1 cellular context compared by ENCODE assay signal in the genomic region with DNA sequence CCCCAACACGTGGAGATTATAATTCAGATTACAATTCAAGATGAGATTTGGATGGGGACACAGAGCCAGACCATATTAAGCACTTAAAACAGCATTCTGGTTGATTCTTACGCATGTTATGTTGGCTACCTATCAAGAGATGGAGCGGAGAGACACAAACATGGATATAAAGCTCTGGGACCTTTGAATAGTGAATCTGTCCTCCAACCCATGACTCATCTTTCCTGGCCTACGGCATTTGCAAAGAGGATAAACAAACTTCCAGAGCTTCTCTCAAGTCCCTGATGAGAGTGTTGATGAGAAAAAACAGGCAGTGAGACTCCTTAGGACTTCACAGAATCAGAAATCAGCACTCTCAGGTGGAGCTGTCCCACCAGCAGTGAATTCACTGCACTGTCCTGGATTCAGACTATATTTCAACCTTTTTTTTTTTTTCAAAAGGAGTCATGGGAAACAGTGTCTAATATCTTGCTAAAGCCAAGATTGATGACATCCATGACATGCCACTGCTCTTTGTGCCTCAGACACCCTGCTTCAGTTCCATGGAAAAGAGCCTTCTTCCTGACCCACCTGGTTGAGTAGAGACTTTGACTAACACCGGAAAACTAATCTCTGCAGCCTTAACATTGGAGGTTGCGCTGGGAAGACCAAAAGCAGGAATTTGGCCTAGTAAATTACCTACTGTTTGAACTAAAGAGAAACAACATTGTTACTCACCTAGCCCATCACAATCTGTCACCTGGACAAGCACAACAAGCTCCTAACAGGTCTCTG.
TF ChIP-seq lines count a peak whose summit lies in the region.

No MANE protein-coding gene starts in this region.

TF ChIP-seq in HepG2, 621 proteins besides CTCF, POLR2A, EP300 and RAD21 (continued from another document and continues in another):
- TF ChIP-seq, protein P1, sequence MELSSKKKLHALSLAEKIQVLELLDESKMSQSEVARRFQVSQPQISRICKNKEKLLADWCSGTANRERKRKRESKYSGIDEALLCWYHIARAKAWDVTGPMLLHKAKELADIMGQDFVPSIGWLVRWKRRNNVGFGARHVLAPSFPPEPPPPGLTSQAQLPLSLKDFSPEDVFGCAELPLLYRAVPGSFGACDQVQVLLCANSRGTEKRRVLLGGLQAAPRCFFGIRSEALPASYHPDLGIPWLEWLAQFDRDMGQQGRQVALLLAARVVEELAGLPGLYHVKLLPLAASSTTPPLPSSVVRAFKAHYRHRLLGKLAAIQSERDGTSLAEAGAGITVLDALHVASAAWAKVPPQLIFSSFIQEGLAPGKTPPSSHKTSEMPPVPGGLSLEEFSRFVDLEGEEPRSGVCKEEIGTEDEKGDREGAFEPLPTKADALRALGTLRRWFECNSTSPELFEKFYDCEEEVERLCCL (CRISPR knock-in tag; IDR thresholded peaks at IDR 0.05; ENCODE audit: borderline replicate concordance) = no peak
- TF ChIP-seq RFXAP (CRISPR knock-in tag; IDR thresholded peaks at IDR 0.05; ENCODE audit: borderline replicate concordance) = no peak
- no peak for TF ChIP-seq PHF21A (CRISPR knock-in tag; IDR thresholded peaks at IDR 0.05)
- TF ChIP-seq, protein P2, sequence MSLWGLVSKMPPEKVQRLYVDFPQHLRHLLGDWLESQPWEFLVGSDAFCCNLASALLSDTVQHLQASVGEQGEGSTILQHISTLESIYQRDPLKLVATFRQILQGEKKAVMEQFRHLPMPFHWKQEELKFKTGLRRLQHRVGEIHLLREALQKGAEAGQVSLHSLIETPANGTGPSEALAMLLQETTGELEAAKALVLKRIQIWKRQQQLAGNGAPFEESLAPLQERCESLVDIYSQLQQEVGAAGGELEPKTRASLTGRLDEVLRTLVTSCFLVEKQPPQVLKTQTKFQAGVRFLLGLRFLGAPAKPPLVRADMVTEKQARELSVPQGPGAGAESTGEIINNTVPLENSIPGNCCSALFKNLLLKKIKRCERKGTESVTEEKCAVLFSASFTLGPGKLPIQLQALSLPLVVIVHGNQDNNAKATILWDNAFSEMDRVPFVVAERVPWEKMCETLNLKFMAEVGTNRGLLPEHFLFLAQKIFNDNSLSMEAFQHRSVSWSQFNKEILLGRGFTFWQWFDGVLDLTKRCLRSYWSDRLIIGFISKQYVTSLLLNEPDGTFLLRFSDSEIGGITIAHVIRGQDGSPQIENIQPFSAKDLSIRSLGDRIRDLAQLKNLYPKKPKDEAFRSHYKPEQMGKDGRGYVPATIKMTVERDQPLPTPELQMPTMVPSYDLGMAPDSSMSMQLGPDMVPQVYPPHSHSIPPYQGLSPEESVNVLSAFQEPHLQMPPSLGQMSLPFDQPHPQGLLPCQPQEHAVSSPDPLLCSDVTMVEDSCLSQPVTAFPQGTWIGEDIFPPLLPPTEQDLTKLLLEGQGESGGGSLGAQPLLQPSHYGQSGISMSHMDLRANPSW (CRISPR knock-in tag; IDR thresholded peaks at IDR 0.05; ENCODE audit: borderline replicate concordance) = no peak
- TF ChIP-seq MEIS1 (CRISPR knock-in tag; IDR thresholded peaks at IDR 0.05; ENCODE audit: borderline replicate concordance) = no peak
- 0 out of 2 replicates have a peak, but pooled peaks have one; percentile 4 for TF ChIP-seq STAG1 (CRISPR knock-in tag; IDR thresholded peaks at IDR 0.05)
- TF ChIP-seq HMGA1 (CRISPR knock-in tag; conservative IDR thresholded peaks at IDR 0.05) = no peak
- TF ChIP-seq ZNF292 (CRISPR knock-in tag; IDR thresholded peaks at IDR 0.05; ENCODE audit: borderline replicate concordance, low read depth) = no peak
- no peak for TF ChIP-seq ZNF234 (CRISPR knock-in tag; conservative IDR thresholded peaks at IDR 0.05)
- no peak for TF ChIP-seq ZNF350 (CRISPR knock-in tag; IDR thresholded peaks at IDR 0.05; ENCODE audit: borderline replicate concordance, low read depth)
- no peak for TF ChIP-seq ZNF460 (CRISPR knock-in tag; IDR thresholded peaks at IDR 0.05; ENCODE audit: borderline replicate concordance)
- TF ChIP-seq ZNF317 (CRISPR knock-in tag; IDR thresholded peaks at IDR 0.05) = peak; percentile 91
- TF ChIP-seq BORCS8-MEF2B (CRISPR knock-in tag; IDR thresholded peaks at IDR 0.05) = no peak
- no peak for TF ChIP-seq ZNF589 (CRISPR knock-in tag; conservative IDR thresholded peaks at IDR 0.05)
- no peak for TF ChIP-seq TCF12 (IDR thresholded peaks at IDR 0.05)
- no peak for TF ChIP-seq TCF12 (CRISPR knock-in tag; IDR thresholded peaks at IDR 0.05)
- TF ChIP-seq TBX3 (IDR thresholded peaks at IDR 0.05; ENCODE audit: borderline replicate concordance) = no peak
- TF ChIP-seq, protein P3, sequence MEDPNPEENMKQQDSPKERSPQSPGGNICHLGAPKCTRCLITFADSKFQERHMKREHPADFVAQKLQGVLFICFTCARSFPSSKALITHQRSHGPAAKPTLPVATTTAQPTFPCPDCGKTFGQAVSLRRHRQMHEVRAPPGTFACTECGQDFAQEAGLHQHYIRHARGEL (CRISPR knock-in tag; IDR thresholded peaks at IDR 0.05) = no peak
- no peak for TF ChIP-seq SNRNP70 (IDR thresholded peaks at IDR 0.05; ENCODE audit: low read depth, low read length)
- 0 out of 2 replicates have a peak, but pooled peaks have one; percentile 45 for TF ChIP-seq ZNF543 (CRISPR knock-in tag; IDR thresholded peaks at IDR 0.05)
- peak; percentile 59; the same call in 1 of the 2 replicates for TF ChIP-seq FOSL1 (CRISPR knock-in tag; IDR thresholded peaks at IDR 0.05; ENCODE audit: borderline replicate concordance)
- TF ChIP-seq, protein P4, sequence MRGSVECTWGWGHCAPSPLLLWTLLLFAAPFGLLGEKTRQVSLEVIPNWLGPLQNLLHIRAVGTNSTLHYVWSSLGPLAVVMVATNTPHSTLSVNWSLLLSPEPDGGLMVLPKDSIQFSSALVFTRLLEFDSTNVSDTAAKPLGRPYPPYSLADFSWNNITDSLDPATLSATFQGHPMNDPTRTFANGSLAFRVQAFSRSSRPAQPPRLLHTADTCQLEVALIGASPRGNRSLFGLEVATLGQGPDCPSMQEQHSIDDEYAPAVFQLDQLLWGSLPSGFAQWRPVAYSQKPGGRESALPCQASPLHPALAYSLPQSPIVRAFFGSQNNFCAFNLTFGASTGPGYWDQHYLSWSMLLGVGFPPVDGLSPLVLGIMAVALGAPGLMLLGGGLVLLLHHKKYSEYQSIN (CRISPR knock-in tag; IDR thresholded peaks at IDR 0.05; ENCODE audit: borderline replicate concordance) = no peak
- TF ChIP-seq ZNF383 (CRISPR knock-in tag; IDR thresholded peaks at IDR 0.05; ENCODE audit: borderline replicate concordance) = no peak
- no peak for TF ChIP-seq ZNF720 (CRISPR knock-in tag; IDR thresholded peaks at IDR 0.05)
- TF ChIP-seq CC2D1A (CRISPR knock-in tag; IDR thresholded peaks at IDR 0.05) = no peak
- no peak for TF ChIP-seq KAT7 (CRISPR knock-in tag; IDR thresholded peaks at IDR 0.05; ENCODE audit: borderline replicate concordance)
- TF ChIP-seq ZFY (CRISPR knock-in tag; IDR thresholded peaks at IDR 0.05) = no peak
- TF ChIP-seq, protein P5, sequence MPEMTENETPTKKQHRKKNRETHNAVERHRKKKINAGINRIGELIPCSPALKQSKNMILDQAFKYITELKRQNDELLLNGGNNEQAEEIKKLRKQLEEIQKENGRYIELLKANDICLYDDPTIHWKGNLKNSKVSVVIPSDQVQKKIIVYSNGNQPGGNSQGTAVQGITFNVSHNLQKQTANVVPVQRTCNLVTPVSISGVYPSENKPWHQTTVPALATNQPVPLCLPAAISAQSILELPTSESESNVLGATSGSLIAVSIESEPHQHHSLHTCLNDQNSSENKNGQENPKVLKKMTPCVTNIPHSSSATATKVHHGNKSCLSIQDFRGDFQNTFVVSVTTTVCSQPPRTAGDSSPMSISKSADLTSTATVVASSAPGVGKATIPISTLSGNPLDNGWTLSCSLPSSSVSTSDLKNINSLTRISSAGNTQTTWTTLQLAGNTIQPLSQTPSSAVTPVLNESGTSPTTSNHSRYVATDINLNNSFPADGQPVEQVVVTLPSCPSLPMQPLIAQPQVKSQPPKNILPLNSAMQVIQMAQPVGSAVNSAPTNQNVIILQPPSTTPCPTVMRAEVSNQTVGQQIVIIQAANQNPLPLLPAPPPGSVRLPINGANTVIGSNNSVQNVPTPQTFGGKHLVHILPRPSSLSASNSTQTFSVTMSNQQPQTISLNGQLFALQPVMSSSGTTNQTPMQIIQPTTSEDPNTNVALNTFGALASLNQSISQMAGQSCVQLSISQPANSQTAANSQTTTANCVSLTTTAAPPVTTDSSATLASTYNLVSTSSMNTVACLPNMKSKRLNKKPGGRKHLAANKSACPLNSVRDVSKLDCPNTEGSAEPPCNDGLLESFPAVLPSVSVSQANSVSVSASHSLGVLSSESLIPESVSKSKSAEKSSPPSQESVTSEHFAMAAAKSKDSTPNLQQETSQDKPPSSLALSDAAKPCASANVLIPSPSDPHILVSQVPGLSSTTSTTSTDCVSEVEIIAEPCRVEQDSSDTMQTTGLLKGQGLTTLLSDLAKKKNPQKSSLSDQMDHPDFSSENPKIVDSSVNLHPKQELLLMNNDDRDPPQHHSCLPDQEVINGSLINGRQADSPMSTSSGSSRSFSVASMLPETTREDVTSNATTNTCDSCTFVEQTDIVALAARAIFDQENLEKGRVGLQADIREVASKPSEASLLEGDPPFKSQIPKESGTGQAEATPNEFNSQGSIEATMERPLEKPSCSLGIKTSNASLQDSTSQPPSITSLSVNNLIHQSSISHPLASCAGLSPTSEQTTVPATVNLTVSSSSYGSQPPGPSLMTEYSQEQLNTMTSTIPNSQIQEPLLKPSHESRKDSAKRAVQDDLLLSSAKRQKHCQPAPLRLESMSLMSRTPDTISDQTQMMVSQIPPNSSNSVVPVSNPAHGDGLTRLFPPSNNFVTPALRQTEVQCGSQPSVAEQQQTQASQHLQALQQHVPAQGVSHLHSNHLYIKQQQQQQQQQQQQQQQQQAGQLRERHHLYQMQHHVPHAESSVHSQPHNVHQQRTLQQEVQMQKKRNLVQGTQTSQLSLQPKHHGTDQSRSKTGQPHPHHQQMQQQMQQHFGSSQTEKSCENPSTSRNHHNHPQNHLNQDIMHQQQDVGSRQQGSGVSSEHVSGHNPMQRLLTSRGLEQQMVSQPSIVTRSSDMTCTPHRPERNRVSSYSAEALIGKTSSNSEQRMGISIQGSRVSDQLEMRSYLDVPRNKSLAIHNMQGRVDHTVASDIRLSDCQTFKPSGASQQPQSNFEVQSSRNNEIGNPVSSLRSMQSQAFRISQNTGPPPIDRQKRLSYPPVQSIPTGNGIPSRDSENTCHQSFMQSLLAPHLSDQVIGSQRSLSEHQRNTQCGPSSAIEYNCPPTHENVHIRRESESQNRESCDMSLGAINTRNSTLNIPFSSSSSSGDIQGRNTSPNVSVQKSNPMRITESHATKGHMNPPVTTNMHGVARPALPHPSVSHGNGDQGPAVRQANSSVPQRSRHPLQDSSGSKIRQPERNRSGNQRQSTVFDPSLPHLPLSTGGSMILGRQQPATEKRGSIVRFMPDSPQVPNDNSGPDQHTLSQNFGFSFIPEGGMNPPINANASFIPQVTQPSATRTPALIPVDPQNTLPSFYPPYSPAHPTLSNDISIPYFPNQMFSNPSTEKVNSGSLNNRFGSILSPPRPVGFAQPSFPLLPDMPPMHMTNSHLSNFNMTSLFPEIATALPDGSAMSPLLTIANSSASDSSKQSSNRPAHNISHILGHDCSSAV (CRISPR knock-in tag; IDR thresholded peaks at IDR 0.05; ENCODE audit: borderline replicate concordance) = no peak
- no peak for TF ChIP-seq ZNF570 (CRISPR knock-in tag; IDR thresholded peaks at IDR 0.05; ENCODE audit: borderline replicate concordance)
- TF ChIP-seq, protein P6, sequence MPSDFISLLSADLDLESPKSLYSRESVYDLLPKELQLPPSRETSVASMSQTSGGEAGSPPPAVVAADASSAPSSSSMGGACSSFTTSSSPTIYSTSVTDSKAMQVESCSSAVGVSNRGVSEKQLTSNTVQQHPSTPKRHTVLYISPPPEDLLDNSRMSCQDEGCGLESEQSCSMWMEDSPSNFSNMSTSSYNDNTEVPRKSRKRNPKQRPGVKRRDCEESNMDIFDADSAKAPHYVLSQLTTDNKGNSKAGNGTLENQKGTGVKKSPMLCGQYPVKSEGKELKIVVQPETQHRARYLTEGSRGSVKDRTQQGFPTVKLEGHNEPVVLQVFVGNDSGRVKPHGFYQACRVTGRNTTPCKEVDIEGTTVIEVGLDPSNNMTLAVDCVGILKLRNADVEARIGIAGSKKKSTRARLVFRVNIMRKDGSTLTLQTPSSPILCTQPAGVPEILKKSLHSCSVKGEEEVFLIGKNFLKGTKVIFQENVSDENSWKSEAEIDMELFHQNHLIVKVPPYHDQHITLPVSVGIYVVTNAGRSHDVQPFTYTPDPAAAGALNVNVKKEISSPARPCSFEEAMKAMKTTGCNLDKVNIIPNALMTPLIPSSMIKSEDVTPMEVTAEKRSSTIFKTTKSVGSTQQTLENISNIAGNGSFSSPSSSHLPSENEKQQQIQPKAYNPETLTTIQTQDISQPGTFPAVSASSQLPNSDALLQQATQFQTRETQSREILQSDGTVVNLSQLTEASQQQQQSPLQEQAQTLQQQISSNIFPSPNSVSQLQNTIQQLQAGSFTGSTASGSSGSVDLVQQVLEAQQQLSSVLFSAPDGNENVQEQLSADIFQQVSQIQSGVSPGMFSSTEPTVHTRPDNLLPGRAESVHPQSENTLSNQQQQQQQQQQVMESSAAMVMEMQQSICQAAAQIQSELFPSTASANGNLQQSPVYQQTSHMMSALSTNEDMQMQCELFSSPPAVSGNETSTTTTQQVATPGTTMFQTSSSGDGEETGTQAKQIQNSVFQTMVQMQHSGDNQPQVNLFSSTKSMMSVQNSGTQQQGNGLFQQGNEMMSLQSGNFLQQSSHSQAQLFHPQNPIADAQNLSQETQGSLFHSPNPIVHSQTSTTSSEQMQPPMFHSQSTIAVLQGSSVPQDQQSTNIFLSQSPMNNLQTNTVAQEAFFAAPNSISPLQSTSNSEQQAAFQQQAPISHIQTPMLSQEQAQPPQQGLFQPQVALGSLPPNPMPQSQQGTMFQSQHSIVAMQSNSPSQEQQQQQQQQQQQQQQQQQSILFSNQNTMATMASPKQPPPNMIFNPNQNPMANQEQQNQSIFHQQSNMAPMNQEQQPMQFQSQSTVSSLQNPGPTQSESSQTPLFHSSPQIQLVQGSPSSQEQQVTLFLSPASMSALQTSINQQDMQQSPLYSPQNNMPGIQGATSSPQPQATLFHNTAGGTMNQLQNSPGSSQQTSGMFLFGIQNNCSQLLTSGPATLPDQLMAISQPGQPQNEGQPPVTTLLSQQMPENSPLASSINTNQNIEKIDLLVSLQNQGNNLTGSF (CRISPR knock-in tag; IDR thresholded peaks at IDR 0.05) = no peak
- peak; percentile 15; the same call in 1 of the 2 replicates for TF ChIP-seq SAP130 (CRISPR knock-in tag; IDR thresholded peaks at IDR 0.05; ENCODE audit: low read depth)
- no peak for TF ChIP-seq FOXM1 (CRISPR knock-in tag; IDR thresholded peaks at IDR 0.05)
- TF ChIP-seq ZNF724P (CRISPR knock-in tag; IDR thresholded peaks at IDR 0.05; ENCODE audit: borderline replicate concordance) = no peak
- TF ChIP-seq, protein P7, sequence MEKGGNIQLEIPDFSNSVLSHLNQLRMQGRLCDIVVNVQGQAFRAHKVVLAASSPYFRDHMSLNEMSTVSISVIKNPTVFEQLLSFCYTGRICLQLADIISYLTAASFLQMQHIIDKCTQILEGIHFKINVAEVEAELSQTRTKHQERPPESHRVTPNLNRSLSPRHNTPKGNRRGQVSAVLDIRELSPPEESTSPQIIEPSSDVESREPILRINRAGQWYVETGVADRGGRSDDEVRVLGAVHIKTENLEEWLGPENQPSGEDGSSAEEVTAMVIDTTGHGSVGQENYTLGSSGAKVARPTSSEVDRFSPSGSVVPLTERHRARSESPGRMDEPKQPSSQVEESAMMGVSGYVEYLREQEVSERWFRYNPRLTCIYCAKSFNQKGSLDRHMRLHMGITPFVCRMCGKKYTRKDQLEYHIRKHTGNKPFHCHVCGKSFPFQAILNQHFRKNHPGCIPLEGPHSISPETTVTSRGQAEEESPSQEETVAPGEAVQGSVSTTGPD (CRISPR knock-in tag; IDR thresholded peaks at IDR 0.05) = no peak
- no peak for TF ChIP-seq SNAI1 (CRISPR knock-in tag; IDR thresholded peaks at IDR 0.05; ENCODE audit: borderline replicate concordance)
- no peak for TF ChIP-seq ELF3 (CRISPR knock-in tag; IDR thresholded peaks at IDR 0.05)
- TF ChIP-seq TEAD2 (CRISPR knock-in tag; IDR thresholded peaks at IDR 0.05) = no peak
- TF ChIP-seq ZNF205 (CRISPR knock-in tag; IDR thresholded peaks at IDR 0.05) = no peak
- TF ChIP-seq FOXK2 (IDR thresholded peaks at IDR 0.05) = no peak
- TF ChIP-seq HNRNPUL1 (IDR thresholded peaks at IDR 0.05; ENCODE audit: low read depth, low read length) = no peak
- TF ChIP-seq ZNF547 (CRISPR knock-in tag; IDR thresholded peaks at IDR 0.05) = no peak
